1 cellular context compared by ENCODE assay signal in the genomic region with DNA sequence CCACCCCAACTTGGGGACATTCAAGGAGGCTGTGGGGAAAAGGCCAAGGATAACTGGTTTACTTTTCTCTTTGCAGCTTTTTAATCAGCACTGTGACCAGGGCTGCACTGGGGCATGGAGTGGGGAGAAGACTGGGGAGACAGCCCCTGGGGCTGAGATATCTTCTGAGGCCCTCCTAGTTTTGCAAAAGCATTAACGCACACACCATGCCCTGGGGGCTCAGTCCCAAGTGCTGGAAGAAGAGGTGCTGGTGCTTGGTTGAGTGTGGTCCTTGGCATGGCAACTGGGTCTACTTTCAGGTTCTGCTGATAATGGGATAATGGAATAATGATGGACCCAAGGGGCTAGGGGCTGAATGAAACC.
TF ChIP-seq lines count a peak whose summit lies in the region.

No MANE protein-coding gene starts in this region.

TF ChIP-seq in H1, 55 proteins besides CTCF, POLR2A, EP300 and RAD21:
- no peak for TF ChIP-seq HDAC6 (IDR thresholded peaks at IDR 0.05; ENCODE audit: low read depth, low read length)
- TF ChIP-seq, protein P1, sequence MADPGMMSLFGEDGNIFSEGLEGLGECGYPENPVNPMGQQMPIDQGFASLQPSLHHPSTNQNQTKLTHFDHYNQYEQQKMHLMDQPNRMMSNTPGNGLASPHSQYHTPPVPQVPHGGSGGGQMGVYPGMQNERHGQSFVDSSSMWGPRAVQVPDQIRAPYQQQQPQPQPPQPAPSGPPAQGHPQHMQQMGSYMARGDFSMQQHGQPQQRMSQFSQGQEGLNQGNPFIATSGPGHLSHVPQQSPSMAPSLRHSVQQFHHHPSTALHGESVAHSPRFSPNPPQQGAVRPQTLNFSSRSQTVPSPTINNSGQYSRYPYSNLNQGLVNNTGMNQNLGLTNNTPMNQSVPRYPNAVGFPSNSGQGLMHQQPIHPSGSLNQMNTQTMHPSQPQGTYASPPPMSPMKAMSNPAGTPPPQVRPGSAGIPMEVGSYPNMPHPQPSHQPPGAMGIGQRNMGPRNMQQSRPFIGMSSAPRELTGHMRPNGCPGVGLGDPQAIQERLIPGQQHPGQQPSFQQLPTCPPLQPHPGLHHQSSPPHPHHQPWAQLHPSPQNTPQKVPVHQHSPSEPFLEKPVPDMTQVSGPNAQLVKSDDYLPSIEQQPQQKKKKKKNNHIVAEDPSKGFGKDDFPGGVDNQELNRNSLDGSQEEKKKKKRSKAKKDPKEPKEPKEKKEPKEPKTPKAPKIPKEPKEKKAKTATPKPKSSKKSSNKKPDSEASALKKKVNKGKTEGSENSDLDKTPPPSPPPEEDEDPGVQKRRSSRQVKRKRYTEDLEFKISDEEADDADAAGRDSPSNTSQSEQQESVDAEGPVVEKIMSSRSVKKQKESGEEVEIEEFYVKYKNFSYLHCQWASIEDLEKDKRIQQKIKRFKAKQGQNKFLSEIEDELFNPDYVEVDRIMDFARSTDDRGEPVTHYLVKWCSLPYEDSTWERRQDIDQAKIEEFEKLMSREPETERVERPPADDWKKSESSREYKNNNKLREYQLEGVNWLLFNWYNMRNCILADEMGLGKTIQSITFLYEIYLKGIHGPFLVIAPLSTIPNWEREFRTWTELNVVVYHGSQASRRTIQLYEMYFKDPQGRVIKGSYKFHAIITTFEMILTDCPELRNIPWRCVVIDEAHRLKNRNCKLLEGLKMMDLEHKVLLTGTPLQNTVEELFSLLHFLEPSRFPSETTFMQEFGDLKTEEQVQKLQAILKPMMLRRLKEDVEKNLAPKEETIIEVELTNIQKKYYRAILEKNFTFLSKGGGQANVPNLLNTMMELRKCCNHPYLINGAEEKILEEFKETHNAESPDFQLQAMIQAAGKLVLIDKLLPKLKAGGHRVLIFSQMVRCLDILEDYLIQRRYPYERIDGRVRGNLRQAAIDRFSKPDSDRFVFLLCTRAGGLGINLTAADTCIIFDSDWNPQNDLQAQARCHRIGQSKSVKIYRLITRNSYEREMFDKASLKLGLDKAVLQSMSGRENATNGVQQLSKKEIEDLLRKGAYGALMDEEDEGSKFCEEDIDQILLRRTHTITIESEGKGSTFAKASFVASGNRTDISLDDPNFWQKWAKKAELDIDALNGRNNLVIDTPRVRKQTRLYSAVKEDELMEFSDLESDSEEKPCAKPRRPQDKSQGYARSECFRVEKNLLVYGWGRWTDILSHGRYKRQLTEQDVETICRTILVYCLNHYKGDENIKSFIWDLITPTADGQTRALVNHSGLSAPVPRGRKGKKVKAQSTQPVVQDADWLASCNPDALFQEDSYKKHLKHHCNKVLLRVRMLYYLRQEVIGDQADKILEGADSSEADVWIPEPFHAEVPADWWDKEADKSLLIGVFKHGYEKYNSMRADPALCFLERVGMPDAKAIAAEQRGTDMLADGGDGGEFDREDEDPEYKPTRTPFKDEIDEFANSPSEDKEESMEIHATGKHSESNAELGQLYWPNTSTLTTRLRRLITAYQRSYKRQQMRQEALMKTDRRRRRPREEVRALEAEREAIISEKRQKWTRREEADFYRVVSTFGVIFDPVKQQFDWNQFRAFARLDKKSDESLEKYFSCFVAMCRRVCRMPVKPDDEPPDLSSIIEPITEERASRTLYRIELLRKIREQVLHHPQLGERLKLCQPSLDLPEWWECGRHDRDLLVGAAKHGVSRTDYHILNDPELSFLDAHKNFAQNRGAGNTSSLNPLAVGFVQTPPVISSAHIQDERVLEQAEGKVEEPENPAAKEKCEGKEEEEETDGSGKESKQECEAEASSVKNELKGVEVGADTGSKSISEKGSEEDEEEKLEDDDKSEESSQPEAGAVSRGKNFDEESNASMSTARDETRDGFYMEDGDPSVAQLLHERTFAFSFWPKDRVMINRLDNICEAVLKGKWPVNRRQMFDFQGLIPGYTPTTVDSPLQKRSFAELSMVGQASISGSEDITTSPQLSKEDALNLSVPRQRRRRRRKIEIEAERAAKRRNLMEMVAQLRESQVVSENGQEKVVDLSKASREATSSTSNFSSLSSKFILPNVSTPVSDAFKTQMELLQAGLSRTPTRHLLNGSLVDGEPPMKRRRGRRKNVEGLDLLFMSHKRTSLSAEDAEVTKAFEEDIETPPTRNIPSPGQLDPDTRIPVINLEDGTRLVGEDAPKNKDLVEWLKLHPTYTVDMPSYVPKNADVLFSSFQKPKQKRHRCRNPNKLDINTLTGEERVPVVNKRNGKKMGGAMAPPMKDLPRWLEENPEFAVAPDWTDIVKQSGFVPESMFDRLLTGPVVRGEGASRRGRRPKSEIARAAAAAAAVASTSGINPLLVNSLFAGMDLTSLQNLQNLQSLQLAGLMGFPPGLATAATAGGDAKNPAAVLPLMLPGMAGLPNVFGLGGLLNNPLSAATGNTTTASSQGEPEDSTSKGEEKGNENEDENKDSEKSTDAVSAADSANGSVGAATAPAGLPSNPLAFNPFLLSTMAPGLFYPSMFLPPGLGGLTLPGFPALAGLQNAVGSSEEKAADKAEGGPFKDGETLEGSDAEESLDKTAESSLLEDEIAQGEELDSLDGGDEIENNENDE (IDR thresholded peaks at IDR 0.05; ENCODE audit: insufficient replicate concordance, low read length), result no peak
